Comparison of ENCODE assay signal across 22 cellular contexts in the genomic region with DNA sequence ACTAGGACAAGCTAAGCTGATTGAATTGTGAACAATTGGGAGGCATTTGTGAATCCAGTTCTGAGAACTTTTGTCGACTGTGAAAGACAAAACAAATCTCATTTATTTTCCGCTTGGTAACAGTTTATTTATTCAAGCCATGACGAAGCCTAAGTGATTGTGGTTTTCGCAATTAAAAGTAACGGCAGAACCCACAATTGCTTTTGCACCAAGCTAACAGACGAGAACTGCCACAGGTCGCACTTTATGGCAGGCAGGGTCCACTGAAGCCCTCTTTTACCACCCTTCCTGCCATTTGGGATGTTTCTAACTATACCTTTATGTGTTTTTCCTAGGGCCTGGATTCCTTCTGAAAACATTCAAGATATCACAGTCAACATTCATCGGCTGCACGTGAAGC.
"Had no signal": no experiment of that assay in that cellular context is flagged by ENCODE, and none has a peak within 500 bp of the region (broad histone marks: within the 10 kb centered on the region; RNA-seq: fewer than 3 reads in every experiment).

No MANE protein-coding gene starts in this region.

- H3K27ac ChIP-seq: SJSA1, SK-N-MC had no signal

- DNase-seq: IMR-90, Karpas-422, KG1, MM.1S, NCI-H1092 treated with DMSO at 0.1 percent for 48 hours, NCI-H1436, NCI-H187, NCI-H2029, NCI-H2081 treated with DMSO at 0.1 percent for 48 hours, NCI-H2171, NCI-H226, NCI-H446, NCI-H510A, NCI-H524 treated with DMSO at 0.1 percent for 48 hours, NCI-H69, NCI-H774, Right ventricle myocardium superior, RPMI8226, SIG-M5 had no signal

- H3K27me3 ChIP-seq: SJSA1 had no signal

- H3K9me3 ChIP-seq: SJSA1 had no signal

- ATAC-seq: HepG2 had no signal

- H3K4me1 ChIP-seq: SJSA1 had no signal

- H3K4me3 ChIP-seq: SJSA1, SK-N-MC had no signal
